10 cellular contexts compared by ENCODE assay signal in genomic region chr3:148998715-148999413, GRCh38.
DNase-seq lines count a peak whose midpoint lies in the region; ATAC-seq lines count a peak whose summit lies in the region.
"Had no signal": no experiment of that assay in that cellular context is flagged by ENCODE, and none has a peak within 500 bp of the region (broad histone marks: within the 10 kb centered on the region; RNA-seq: fewer than 3 reads in every experiment).

No MANE protein-coding gene starts in this region.

- H3K27me3 ChIP-seq in muscle layer of colon (ENCODE audit: control insufficient read depth in 1 of 2, insufficient read depth in 2 of 2, low read length in 2 of 2): no peaks in the 10 kb centered on the region

- H3K27me3 Mint-ChIP-seq in T-helper 2 cell treated with Interferon-gamma antibody and Interleukin-4, amounts not matched to agents 5 μg/mL and 100 μg/mL, for 36 hours (ENCODE audit: low read depth): no peaks in the 10 kb centered on the region

- no peak overlapping the region for H3K9ac ChIP-seq in muscle layer of colon (ENCODE audit: low read length)

- no peak for DNase-seq in T-helper 2 cell treated with Interferon-gamma antibody and Interleukin-4, amounts not matched to agents 5 μg/mL and 100 μg/mL, for 36 hours (ENCODE audit: low spot score)
- DNase-seq in germinal center (ENCODE audit: low spot score): no peak
- DNase-seq in cortex of kidney (lab: John Stamatoyannopoulos, UW): no peak
- no peak for DNase-seq in nucleus accumbens (lab: John Stamatoyannopoulos, UW)
- DNase-seq: stimulated activated CD4-positive, alpha-beta T cell treated with anti-CD3 and anti-CD28 coated beads, Interleukin-4, amount 100 ng/mL, for 4 hours; SW 1271 had no signal

- no peaks in the 10 kb centered on the region for H3K9me3 ChIP-seq in muscle layer of colon (ENCODE audit: low read length)

- H3K27ac ChIP-seq in muscle layer of colon (ENCODE audit: low read depth, low read length): peak overlapping the region; percentile 14

- peaks cover 32% of the 10 kb centered on the region for H3K4me1 Mint-ChIP-seq in T-helper 2 cell treated with Interferon-gamma antibody and Interleukin-4, amounts not matched to agents 5 μg/mL and 100 μg/mL, for 36 hours (ENCODE audit: low read depth)

- peak overlapping the region; percentile 69 for H3K27ac Mint-ChIP-seq in T-helper 2 cell treated with Interferon-gamma antibody and Interleukin-4, amounts not matched to agents 5 μg/mL and 100 μg/mL, for 36 hours

- peak overlapping the region; percentile 33 for H3K4me3 Mint-ChIP-seq in T-helper 2 cell treated with Interferon-gamma antibody and Interleukin-4, amounts not matched to agents 5 μg/mL and 100 μg/mL, for 36 hours

- H3K36me3 Mint-ChIP-seq in T-helper 2 cell treated with Interferon-gamma antibody and Interleukin-4, amounts not matched to agents 5 μg/mL and 100 μg/mL, for 36 hours (ENCODE audit: low read depth): peaks cover 55% of the 10 kb centered on the region

- ATAC-seq in GM18858 (IDR thresholded peaks at IDR 0.05; ENCODE audit: unreplicated experiment): peak; percentile 33
- peak; percentile 42 for ATAC-seq in HG02763 (IDR thresholded peaks at IDR 0.05; ENCODE audit: unreplicated experiment)
- no peak for ATAC-seq in GM18517 (IDR thresholded peaks at IDR 0.05; ENCODE audit: unreplicated experiment)

- H3K36me3 ChIP-seq in muscle layer of colon (ENCODE audit: insufficient read depth, low read length): peaks cover 61% of the 10 kb centered on the region

- peaks cover 51% of the 10 kb centered on the region for H3K4me1 ChIP-seq in muscle layer of colon (ENCODE audit: insufficient read depth, low read length)

- H3K9me3 Mint-ChIP-seq in T-helper 2 cell treated with Interferon-gamma antibody and Interleukin-4, amounts not matched to agents 5 μg/mL and 100 μg/mL, for 36 hours: no peaks in the 10 kb centered on the region

- H3K4me3 ChIP-seq in muscle layer of colon (ENCODE audit: low read depth in 1 of 2, low read length in 2 of 2): no peak overlapping the region
